In genomic region chr6:78810146-78810545, GRCh38 we compare ENCODE assay signal across 9 cellular contexts. TPM values are rescaled to one million over a fixed set of nuclear protein-coding genes. Genes with fewer than 3 reads are reported as not detected.
A peak's percentile ranks its signal among the peaks of the same experiment; 100 is the strongest.
DNase-seq lines count a peak whose midpoint lies in the region; ATAC-seq, FAIRE-seq and TF ChIP-seq lines count a peak whose summit lies in the region.
"Had no signal": no experiment of that assay in that cellular context is flagged by ENCODE, and none has a peak within 500 bp of the region (broad histone marks: within the 10 kb centered on the region; RNA-seq: fewer than 3 reads in every experiment).

No MANE protein-coding gene starts in this region.

- H3K4me2 ChIP-seq in endothelial cell of umbilical vein (ENCODE audit: insufficient read depth, low read length) (no peak overlapping the region), smooth muscle cell (no peak overlapping the region)

- no peak overlapping the region for H3K4me3 Mint-ChIP-seq in Calu3 (ENCODE audit: low read depth, unreplicated experiment)
- no peak overlapping the region for H3K4me3 Mint-ChIP-seq in effector memory CD8-positive, alpha-beta T cell

- CTCF ChIA-PET in Calu3 (lab: Charles Lee), result interaction anchor here (0.8 to 1.5 kb wide), 4 partner anchors 119 to 1190 kb away, joined by 3 to 11 read pairs (median 3); no protein-coding TSS in a partner anchor
- CTCF ChIA-PET in endothelial cell of umbilical vein (lab: Charles Lee), result interaction anchor here (0.6 to 4.7 kb wide), 44 partner anchors 8 to 1353 kb away, joined by 3 to 94 read pairs (median 4); partner anchors contain the start of genes HTR1B and LCA5

- no peaks in the 10 kb centered on the region for H3K79me2 ChIP-seq in endothelial cell of umbilical vein (ENCODE audit: control insufficient read depth, insufficient read depth, low read length)
- H3K79me2 ChIP-seq in smooth muscle cell (ENCODE audit: low read depth), result no peaks in the 10 kb centered on the region

- no peaks in the 10 kb centered on the region for H3K9me1 ChIP-seq in endothelial cell of umbilical vein (replicated peaks; ENCODE audit: control insufficient read depth, extremely low read depth, insufficient read depth, low read length)

- H3K9me3 ChIP-seq in endothelial cell of umbilical vein (replicated peaks; ENCODE audit: control insufficient read depth, insufficient read depth, low read length) (no peaks in the 10 kb centered on the region), smooth muscle cell (replicated peaks; ENCODE audit: low read depth) (no peaks in the 10 kb centered on the region)

- no peak for TF ChIP-seq POLR2A in endothelial cell of umbilical vein (IDR thresholded peaks at IDR 0.05; ENCODE audit: low read depth, low read length)

- BruUV-seq in Calu3 (replicated peaks; lab: Mats Ljungman, UMichigan), result no TSS peak
- no TSS peak for BruUV-seq in endothelial cell of umbilical vein (replicated peaks; lab: Mats Ljungman, UMichigan)

- no peak overlapping the region for H2AFZ ChIP-seq in endothelial cell of umbilical vein (ENCODE audit: low read depth, low read length)
- H2AFZ ChIP-seq in smooth muscle cell (ENCODE audit: low read depth), result no peak overlapping the region

- H4K20me1 ChIP-seq in endothelial cell of umbilical vein (replicated peaks; ENCODE audit: control insufficient read depth, extremely low read depth, insufficient read depth, low read length) (no peaks in the 10 kb centered on the region), smooth muscle cell (ENCODE audit: low read depth) (no peaks in the 10 kb centered on the region)

- DNase-seq in Calu3 (peak; percentile 52), H7 (peak; percentile 55), NCI-H460 (ENCODE audit: extremely low read depth, low read depth) (peak; percentile 19), endothelial cell of umbilical vein (ENCODE audit: low read depth, low spot score) (peak; percentile 60), smooth muscle cell (lab: John Stamatoyannopoulos, UW; ENCODE audit: unreplicated experiment) (no peak), GM19240 (ENCODE audit: insufficient read length, low spot score) (no peak), posterior vena cava (ENCODE audit: low spot score) (no peak)
- no peak for DNase-seq in effector memory CD8-positive, alpha-beta T cell

- H3K27ac ChIP-seq in endothelial cell of umbilical vein (ENCODE audit: insufficient read depth, low read depth, low read length) (no peak overlapping the region), smooth muscle cell (ENCODE audit: low read depth) (no peak overlapping the region)
- H3K27ac ChIP-seq: HL-60 had no signal

- no peak overlapping the region for H3K27ac Mint-ChIP-seq in Calu3 (ENCODE audit: unreplicated experiment)
- H3K27ac Mint-ChIP-seq in effector memory CD8-positive, alpha-beta T cell, result no peak overlapping the region

- H3K36me3 ChIP-seq in H7 (replicated peaks; ENCODE audit: control insufficient read depth, insufficient read depth, low read length), result no peaks in the 10 kb centered on the region
- H3K36me3 ChIP-seq in endothelial cell of umbilical vein (ENCODE audit: control insufficient read depth in 2 of 2, extremely low read depth in 1 of 2, insufficient read depth in 2 of 2, low read length in 2 of 2), result no peaks in the 10 kb centered on the region
- H3K36me3 ChIP-seq in smooth muscle cell (ENCODE audit: low read depth), result no peaks in the 10 kb centered on the region

- no peak for ATAC-seq in effector memory CD8-positive, alpha-beta T cell (replicated peaks)

- intact Hi-C loops in Calu3 (cut with micrococcal nuclease; ENCODE audit: unreplicated experiment) (loop anchor here (1.0 to 2.0 kb wide), 2 partner anchors 374 to 1069 kb away; no protein-coding TSS in a partner anchor), endothelial cell of umbilical vein (cut with micrococcal nuclease) (loop anchor here (1.0 kb wide), 4 partner anchors 374 to 1344 kb away; no protein-coding TSS in a partner anchor), posterior vena cava (cut with DNase I) (no loop called here)

- H3F3A ChIP-seq in smooth muscle cell (ENCODE audit: low read depth), result no peaks in the 10 kb centered on the region

- H3K4me3 ChIP-seq in H7 (ENCODE audit: insufficient read depth, low read depth, low read length) (no peak overlapping the region), endothelial cell of umbilical vein (replicated peaks in 1 of 3; ENCODE audit: insufficient read depth in 1 of 3, low read depth in 1 of 3, low read length in 3 of 3) (no peak overlapping the region), smooth muscle cell (no peak overlapping the region)

- H3K4me1 Mint-ChIP-seq in Calu3 (ENCODE audit: low read depth, unreplicated experiment), result no peaks in the 10 kb centered on the region
- H3K4me1 Mint-ChIP-seq in effector memory CD8-positive, alpha-beta T cell (ENCODE audit: low read depth in 2 of 2), result no peaks in the 10 kb centered on the region

- dilution Hi-C loops in endothelial cell of umbilical vein (cut with MboI; ENCODE audit: extremely low pct_ligation_motif_present, low sequenced_read_pairs), result no loop called here

- FAIRE-seq in endothelial cell of umbilical vein (lab: Jason Lieb, UNC), result peak; percentile 90

- TF ChIP-seq CTCF in Calu3 (IDR thresholded peaks at IDR 0.05; ENCODE audit: unreplicated experiment) (peak; percentile 66), endothelial cell of umbilical vein (IDR thresholded peaks at IDR 0.05; ENCODE audit: extremely low read depth in 1 of 2, insufficient read depth in 1 of 2, low read depth in 1 of 2, low read length in 2 of 2) (peak; percentile 57 to 64), smooth muscle cell (IDR thresholded peaks at IDR 0.05; ENCODE audit: borderline replicate concordance, insufficient read depth, poor library complexity, severe bottlenecking) (peak; percentile 60)

- peaks cover 4% of the 10 kb centered on the region for H3K9me3 Mint-ChIP-seq in Calu3 (ENCODE audit: low read depth, unreplicated experiment)
- H3K9me3 Mint-ChIP-seq in effector memory CD8-positive, alpha-beta T cell, result peaks cover 0 to 1% of the 10 kb centered on the region in 2 donors

- no peaks in the 10 kb centered on the region for H3K4me1 ChIP-seq in endothelial cell of umbilical vein (ENCODE audit: control insufficient read depth, extremely low read depth, insufficient read depth, low read length)
- H3K4me1 ChIP-seq in smooth muscle cell (ENCODE audit: low read depth), result no peaks in the 10 kb centered on the region

- POLR2A ChIA-PET in endothelial cell of umbilical vein (lab: Charles Lee), result no interaction called here

- H3K9ac ChIP-seq in endothelial cell of umbilical vein (replicated peaks; ENCODE audit: extremely low read depth, insufficient read depth, low read length) (no peak overlapping the region), smooth muscle cell (ENCODE audit: low read depth) (no peak overlapping the region)

- H3K36me3 Mint-ChIP-seq in Calu3 (ENCODE audit: insufficient read depth, unreplicated experiment), result no peaks in the 10 kb centered on the region
- no peaks in the 10 kb centered on the region for H3K36me3 Mint-ChIP-seq in effector memory CD8-positive, alpha-beta T cell (ENCODE audit: insufficient read depth)

- 20% methylated on average over 1 of the region's 1 CpG for WGBS in smooth muscle cell (ENCODE audit: low lambda C conversion rate)

- H3K27me3 ChIP-seq in H7 (ENCODE audit: control insufficient read depth, insufficient read depth, low read length) (no peaks in the 10 kb centered on the region), endothelial cell of umbilical vein (ENCODE audit: control insufficient read depth in 2 of 2, insufficient read depth in 2 of 2, low read length in 2 of 2) (peaks cover 0 to 2% of the 10 kb centered on the region in 2 experiments), smooth muscle cell (ENCODE audit: low read depth) (no peaks in the 10 kb centered on the region)

- H3K27me3 Mint-ChIP-seq in Calu3 (ENCODE audit: unreplicated experiment), result no peaks in the 10 kb centered on the region
- H3K27me3 Mint-ChIP-seq in effector memory CD8-positive, alpha-beta T cell, result peaks cover 16 to 18% of the 10 kb centered on the region in 2 donors

TF ChIP-seq in endothelial cell of umbilical vein, 7 proteins besides CTCF, POLR2A, EP300 and RAD21:
- TF ChIP-seq FOS (IDR thresholded peaks at IDR 0.05; ENCODE audit: borderline replicate concordance, insufficient read depth, low read length), result no peak
- TF ChIP-seq MAX (IDR thresholded peaks at IDR 0.05; ENCODE audit: insufficient read depth, insufficient read length), result no peak
- no peak for TF ChIP-seq POLR2AphosphoS5 (IDR thresholded peaks at IDR 0.05; ENCODE audit: insufficient read depth, low read depth, low read length)
- no peak for TF ChIP-seq GATA2 (IDR thresholded peaks at IDR 0.05; ENCODE audit: insufficient read depth, insufficient read length, low read depth, low read length)
- no peak for TF ChIP-seq MYC (IDR thresholded peaks at IDR 0.05; ENCODE audit: low read depth, low read length)
- TF ChIP-seq EZH2 (IDR thresholded peaks at IDR 0.05; ENCODE audit: borderline replicate concordance, low read depth, low read length, severe bottlenecking), result no peak
- TF ChIP-seq JUN (IDR thresholded peaks at IDR 0.05; ENCODE audit: borderline replicate concordance, insufficient read depth, insufficient read length, low read depth), result no peak

RNA-seq across cellular contexts. Expression of gene IRAK1BP1, which starts 57.2 kb away (rescaled TPM):
- total RNA-seq in Calu3 (2022) (4.2 and 4.5 TPM in 2 replicates), endothelial cell of umbilical vein (2.7 and 3.0 TPM in 2 replicates), smooth muscle cell (1.3 and 1.7 TPM in 2 replicates), posterior vena cava (1 to 10 TPM; 4.4 to 5.6 TPM)
- 4.7 and 6.2 TPM in 2 replicates for total RNA-seq in H7 (2014; rRNA removed; shearing (Covaris generic))
- 11.3 and 12.2 TPM in 2 replicates for total RNA-seq in NCI-H460 (2014; rRNA removed; shearing (Covaris generic))
- polyA plus RNA-seq in NCI-H460 (2014; cell fraction: nucleus; rRNA removed), result 4.3 and 6.1 TPM in 2 replicates
- polyA plus RNA-seq in endothelial cell of umbilical vein (1.5 and 1.8 TPM in 2 replicates), smooth muscle cell (1.8 and 2.3 TPM in 2 replicates)
- polyA plus RNA-seq in endothelial cell of umbilical vein (2011; cell fraction: cytosol; rRNA removed), result 1.4 and 1.9 TPM in 2 replicates
- polyA plus RNA-seq in endothelial cell of umbilical vein (2011; cell fraction: nucleus; rRNA removed), result 2.6 and 3.4 TPM in 2 replicates
- polyA plus RNA-seq in endothelial cell of umbilical vein (2012), result 1.6 and 2.1 TPM in 2 replicates
- 2.8 and 4.1 TPM in 2 replicates for polyA minus RNA-seq in endothelial cell of umbilical vein
- polyA minus RNA-seq in endothelial cell of umbilical vein (2011; cell fraction: cytosol; rRNA and poly(A)+ RNA removed), result 1.5 TPM
- 6.5 and 6.8 TPM in 2 replicates for polyA minus RNA-seq in endothelial cell of umbilical vein (2011; cell fraction: nucleus; rRNA and poly(A)+ RNA removed)

Comparison
In these comparisons a context has a peak if more than half of its experiments do, and no peak if none do; other contexts are left out.
1. DNase-seq: peak in Calu3 (single experiment), H7 (single experiment), NCI-H460 (single experiment) and endothelial cell of umbilical vein (single experiment); none in smooth muscle cell (single experiment), GM19240 (single experiment), effector memory CD8-positive, alpha-beta T cell (0 of 3) and posterior vena cava (single experiment).
2. intact Hi-C loops: an anchor here in Calu3 (1.0 to 2.0 kb wide) and endothelial cell of umbilical vein (1.0 kb wide); none called in posterior vena cava.
3. Peak in every context shown above with its lines, with median percentiles within 50 percentile points of each other: CTCF ChIP-seq.